ENCODE assay signal across 13 cellular contexts in genomic region chr20:25548613-25549086, GRCh38. TPM values are rescaled to one million over a fixed set of nuclear protein-coding genes. Genes with fewer than 3 reads are reported as not detected.
A peak's percentile ranks its signal among the peaks of the same experiment; 100 is the strongest.
DNase-seq lines count a peak whose midpoint lies in the region; ATAC-seq, FAIRE-seq and TF ChIP-seq lines count a peak whose summit lies in the region.
"Had no signal": no experiment of that assay in that cellular context is flagged by ENCODE, and none has a peak within 500 bp of the region (broad histone marks: within the 10 kb centered on the region; RNA-seq: fewer than 3 reads in every experiment).

No MANE protein-coding gene starts in this region.

- H2BK15ac ChIP-seq in H1 (ENCODE audit: low read length): no peak overlapping the region

- H2BK20ac ChIP-seq in H1 (ENCODE audit: low read length): no peak overlapping the region

- peak overlapping the region in 2 of 3 experiments; percentile 60 to 76 for H3K27ac Mint-ChIP-seq in nephron
- no peak overlapping the region for H3K27ac Mint-ChIP-seq in glutamatergic neuron (ENCODE audit: unreplicated experiment)

- no peaks in the 10 kb centered on the region; the same call in 1 of the 2 replicates for H3K36me3 ChIP-seq in MG63
- no peaks in the 10 kb centered on the region for H3K36me3 ChIP-seq in H1 (ENCODE audit: control insufficient read depth in 2 of 4, insufficient read depth in 4 of 4, low read length in 3 of 4)
- no peaks in the 10 kb centered on the region for H3K36me3 ChIP-seq in stomach

- peaks cover 0 to 66% of the 10 kb centered on the region in 2 experiments; a peak in 3 of 4 replicates for H3K79me2 ChIP-seq in H1 (ENCODE audit: control insufficient read depth in 1 of 2, insufficient read depth in 2 of 2, low read length in 2 of 2)

- no peak overlapping the region for H3K4ac ChIP-seq in H1 (replicated peaks; ENCODE audit: insufficient read length, low read depth, low read length)

- POLR2A ChIA-PET in H1 (lab: Charles Lee; ENCODE audit: partially characterized antibody): interaction anchor here (0.7 kb wide), 1 partner anchor 58 kb away, joined by 4 read pairs; no protein-coding TSS in a partner anchor

- no peak overlapping the region for H3K9ac ChIP-seq in H1 (replicated peaks in 1 of 4; ENCODE audit: extremely low read depth in 1 of 4, low read depth in 3 of 4, low read length in 3 of 4)

- DNase-seq in MG63: peak; percentile 31
- no peak for DNase-seq in H1 (ENCODE audit: low read depth in 1 of 2, low spot score in 2 of 2)
- DNase-seq in stomach: no peak
- DNase-seq in NCI-H2227 treated with DMSO at 0.1 percent for 48 hours (lab: John Stamatoyannopoulos, UW): no peak
- DNase-seq in glutamatergic neuron: no peak
- DNase-seq: CD8-positive, alpha-beta memory T cell; Karpas-422; NCI-H1417 treated with DMSO at 0.1 percent for 48 hours; NCI-H2029 treated with DMSO at 0.1 percent for 48 hours; NCI-H526 had no signal

- H3K23ac ChIP-seq in H1 (ENCODE audit: insufficient read length): no peak overlapping the region

- no peak overlapping the region for H2AK5ac ChIP-seq in H1 (ENCODE audit: low read depth, low read length)

- no peak overlapping the region for H4K5ac ChIP-seq in H1 (ENCODE audit: insufficient read length, low read depth, low read length)

- H3K79me1 ChIP-seq in H1 (ENCODE audit: low read depth, low read length): peaks cover 12% of the 10 kb centered on the region

- TF ChIP-seq CTCF in H1 (IDR thresholded peaks at IDR 0.05; ENCODE audit: control extremely low read depth in 1 of 3, insufficient read depth in 1 of 3, low read depth in 1 of 3, low read length in 3 of 3) (no peak), nephron (IDR thresholded peaks at IDR 0.05; ENCODE audit: unreplicated experiment in 3 of 3) (no peak), stomach (IDR thresholded peaks at IDR 0.05) (no peak), glutamatergic neuron (IDR thresholded peaks at IDR 0.05; ENCODE audit: partially characterized antibody, unreplicated experiment) (no peak)

- no peak overlapping the region for H2BK12ac ChIP-seq in H1 (ENCODE audit: low read depth, low read length)

- H3K9me3 Mint-ChIP-seq in nephron (no peaks in the 10 kb centered on the region), glutamatergic neuron (ENCODE audit: unreplicated experiment) (peaks cover 6% of the 10 kb centered on the region)
- H3K9me3 Mint-ChIP-seq: CD8-positive, alpha-beta memory T cell had no signal

- TF ChIP-seq POLR2A in H1 (IDR thresholded peaks at IDR 0.05; ENCODE audit: control extremely low read depth in 1 of 2, low read depth in 2 of 2, low read length in 2 of 2) (no peak), stomach (IDR thresholded peaks at IDR 0.05) (no peak)

- peak overlapping the region; percentile 41 for H4K8ac ChIP-seq in H1 (ENCODE audit: extremely low read depth, insufficient read depth, low read length)

- H3K27ac ChIP-seq in H1 (ENCODE audit: low read depth, low read length): no peak overlapping the region
- H3K27ac ChIP-seq in stomach: peak overlapping the region in 3 of 5 donors; percentile 14 to 46 (median 15)
- H3K27ac ChIP-seq: SJSA1 had no signal

- intact Hi-C loops in stomach (cut with DNase I; ENCODE audit: low total_unique reads): no loop called here

- TF ChIP-seq RAD21 in H1 (IDR thresholded peaks at IDR 0.05 in 1 of 2, conservative IDR thresholded peaks at IDR 0.05 in 1 of 2; ENCODE audit: low read depth in 2 of 2, low read length in 2 of 2): no peak

- H3K4me1 Mint-ChIP-seq in nephron (peaks cover 73% of the 10 kb centered on the region), glutamatergic neuron (ENCODE audit: low read depth, unreplicated experiment) (peaks cover 53% of the 10 kb centered on the region)

- H3K56ac ChIP-seq in H1 (replicated peaks; ENCODE audit: insufficient read length, low read depth, low read length): no peak overlapping the region

- no peak overlapping the region for H3K14ac ChIP-seq in H1 (ENCODE audit: insufficient read length)

- no peak overlapping the region for H3K18ac ChIP-seq in H1 (ENCODE audit: extremely low read depth, low read length)

- no peak for TF ChIP-seq EP300 in H1 (IDR thresholded peaks at IDR 0.05; ENCODE audit: borderline replicate concordance in 1 of 2, low read depth in 2 of 2, low read length in 2 of 2)
- TF ChIP-seq EP300 in stomach (IDR thresholded peaks at IDR 0.05): no peak

- FAIRE-seq in H1 (lab: Jason Lieb, UNC): no peak

- H3K4me2 ChIP-seq in H1 (ENCODE audit: insufficient read depth in 1 of 2, low read depth in 2 of 2, low read length in 2 of 2): no peak overlapping the region

- H3K4me1 ChIP-seq in H1 (replicated peaks in 1 of 4; ENCODE audit: control insufficient read depth in 3 of 4, insufficient read depth in 4 of 4, low read length in 3 of 4): peaks cover 6 to 24% (median 14%) of the 10 kb centered on the region in 4 experiments
- H3K4me1 ChIP-seq in stomach: peaks cover 15 to 62% (median 30%) of the 10 kb centered on the region in 4 donors

- H3K23me2 ChIP-seq in H1 (ENCODE audit: low read depth, low read length): no peaks in the 10 kb centered on the region

- no peak overlapping the region for H2AFZ ChIP-seq in H1 (ENCODE audit: low read length)

- H3K9me3 ChIP-seq in MG63 (no peaks in the 10 kb centered on the region), H1 (ENCODE audit: insufficient read depth in 2 of 2, low read depth in 1 of 2, low read length in 1 of 2) (no peaks in the 10 kb centered on the region), stomach (no peaks in the 10 kb centered on the region)
- H3K9me3 ChIP-seq: SJSA1 had no signal

- no peak overlapping the region for H4K91ac ChIP-seq in H1 (replicated peaks; ENCODE audit: insufficient read length, low read length)

- WGBS in H1 (ENCODE audit: extremely low coverage in 1 of 2, insufficient coverage in 1 of 2, insufficient read length in 1 of 2, insufficient replicate concordance in 2 of 2, low coverage in 1 of 2, low lambda C conversion rate in 2 of 2, missing lambda C conversion rate in 1 of 2), 2 experiments: 76% methylated on average over 12 of the region's 14 CpGs; no CpG with 5 or more reads in 1 of the 2 experiments
- 56 to 71% (median 64%) methylated on average over 14 of the region's 14 CpGs for WGBS in stomach, 5 donors

- ATAC-seq in HG02970 (IDR thresholded peaks at IDR 0.05; ENCODE audit: low FRiP score, unreplicated experiment): no peak

- H2BK5ac ChIP-seq in H1 (ENCODE audit: low read depth, low read length): no peak overlapping the region; the same call in 1 of the 2 replicates

- CTCF ChIA-PET in H1 (lab: Charles Lee; ENCODE audit: partially characterized antibody): interaction anchor here (1.3 to 2.8 kb wide), 2 partner anchors 9 to 17 kb away, joined by 3 to 7 read pairs; no protein-coding TSS in a partner anchor

- H3K4me3 ChIP-seq in MG63 (no peak overlapping the region), H1 (ENCODE audit: extremely low read depth in 1 of 4, insufficient read depth in 2 of 4, low read depth in 3 of 4, low read length in 4 of 4) (no peak overlapping the region), stomach (no peak overlapping the region)
- H3K4me3 ChIP-seq: SJSA1 had no signal

- H3K27me3 ChIP-seq in MG63 (no peaks in the 10 kb centered on the region), H1 (replicated peaks in 1 of 4; ENCODE audit: control insufficient read depth in 3 of 4, extremely low read depth in 1 of 4, insufficient read depth in 3 of 4, low read length in 3 of 4) (no peaks in the 10 kb centered on the region), stomach (no peaks in the 10 kb centered on the region)
- H3K27me3 ChIP-seq: SJSA1 had no signal

- H3K36me3 Mint-ChIP-seq in nephron (ENCODE audit: low read depth): peaks cover 5% of the 10 kb centered on the region
- no peaks in the 10 kb centered on the region for H3K36me3 Mint-ChIP-seq in glutamatergic neuron (ENCODE audit: unreplicated experiment)
- H3K36me3 Mint-ChIP-seq: CD8-positive, alpha-beta memory T cell had no signal

- H3K4me3 Mint-ChIP-seq in nephron: no peak overlapping the region
- H3K4me3 Mint-ChIP-seq in glutamatergic neuron (ENCODE audit: unreplicated experiment): no peak overlapping the region

- H2BK120ac ChIP-seq in H1 (replicated peaks; ENCODE audit: low read depth, low read length): no peak overlapping the region

- peaks cover 3 to 21% of the 10 kb centered on the region in 2 experiments for H4K20me1 ChIP-seq in H1 (replicated peaks in 1 of 2; ENCODE audit: control insufficient read depth in 1 of 2, insufficient read depth in 2 of 2, low read length in 2 of 2)

- peaks cover 3% of the 10 kb centered on the region for H3K27me3 Mint-ChIP-seq in nephron (ENCODE audit: low read depth)
- H3K27me3 Mint-ChIP-seq in glutamatergic neuron (ENCODE audit: unreplicated experiment): peaks cover 4% of the 10 kb centered on the region
- H3K27me3 Mint-ChIP-seq: CD8-positive, alpha-beta memory T cell had no signal

TF ChIP-seq in H1, 55 proteins besides CTCF, POLR2A, EP300 and RAD21 (continues in another document):
- no peak for TF ChIP-seq HDAC2 (IDR thresholded peaks at IDR 0.05; ENCODE audit: borderline replicate concordance in 1 of 2, low read depth in 2 of 2, low read length in 2 of 2)
- no peak for TF ChIP-seq EGR1 (IDR thresholded peaks at IDR 0.05; ENCODE audit: borderline replicate concordance, low read depth, low read length)
- TF ChIP-seq SIRT6 (IDR thresholded peaks at IDR 0.05; ENCODE audit: low read length): no peak
- no peak for TF ChIP-seq RFX5 (IDR thresholded peaks at IDR 0.05; ENCODE audit: borderline replicate concordance, low read depth, low read length)
- no peak for TF ChIP-seq HDAC6 (IDR thresholded peaks at IDR 0.05; ENCODE audit: low read depth, low read length)
- no peak for TF ChIP-seq NANOG (IDR thresholded peaks at IDR 0.05; ENCODE audit: insufficient read depth, low read depth, low read length, poor library complexity, severe bottlenecking)
- no peak for TF ChIP-seq POU5F1 (IDR thresholded peaks at IDR 0.05; ENCODE audit: low read depth, low read length)
- no peak for TF ChIP-seq CEBPB (IDR thresholded peaks at IDR 0.05; ENCODE audit: low read depth, low read length)
- TF ChIP-seq BCL11A (IDR thresholded peaks at IDR 0.05; ENCODE audit: low read depth in 2 of 2, low read length in 2 of 2): no peak

RNA-seq across cellular contexts. Expression of gene NINL, which starts 36.7 kb away (rescaled TPM):
- total RNA-seq in MG63 (2014; rRNA removed; shearing (Covaris generic); ENCODE audit: low replicate concordance): 3.2 and 9.0 TPM in 2 replicates
- 27.3 and 30.0 TPM in 2 replicates for total RNA-seq in H1 (2021; fragmentation: NEBNext Ultra II Directional; extraction: Animal tissue kit (Norgen Biotek cat#: 25700))
- polyA plus RNA-seq in H1 (2011; rRNA removed): 14.0 and 15.3 TPM in 2 replicates
- polyA plus RNA-seq in H1 (2011; cell fraction: cytosol; rRNA removed): 22.8 TPM
- 39.3 TPM for polyA plus RNA-seq in H1 (2011; cell fraction: nucleus; rRNA removed)
- polyA plus RNA-seq in H1 (2012, experiment 1 of 2): 28.0 to 40.8 TPM (median 30.5 TPM) in 4 replicates
- 9.2 TPM for polyA plus RNA-seq in H1 (2012, experiment 2 of 2)
- 17.2 TPM for polyA plus RNA-seq in H1 (2013, experiment 1 of 2)
- 15.1 TPM for polyA plus RNA-seq in H1 (2013, experiment 2 of 2)
- polyA minus RNA-seq in H1 (2011; rRNA and poly(A)+ RNA removed): 12.3 and 19.9 TPM in 2 replicates
- 12.2 TPM for polyA minus RNA-seq in H1 (2011; cell fraction: cytosol; rRNA and poly(A)+ RNA removed)
- 19.7 TPM for polyA minus RNA-seq in H1 (2011; cell fraction: nucleus; rRNA and poly(A)+ RNA removed)
- total RNA-seq in stomach: 10 to 100 TPM in 4 of 5 donors, 1 to 10 TPM in 1; 3.1 to 34.8 (median 22.0) TPM
- 10 to 100 TPM in 1 of 3 donors, 1 to 10 TPM in 2; 6.4 to 10.1 (median 7.8) TPM for polyA plus RNA-seq in stomach
- 86.8 TPM for total RNA-seq in glutamatergic neuron (ENCODE audit: unreplicated experiment)
